ENCODE assay signal across 11 cellular contexts in genomic region chr2:96164459-96165184, GRCh38. TPM values are rescaled to one million over a fixed set of nuclear protein-coding genes. Genes with fewer than 3 reads are reported as not detected.
DNase-seq lines count a peak whose midpoint lies in the region; ATAC-seq and TF ChIP-seq lines count a peak whose summit lies in the region.
"Had no signal": no experiment of that assay in that cellular context is flagged by ENCODE, and none has a peak within 500 bp of the region (broad histone marks: within the 10 kb centered on the region; RNA-seq: fewer than 3 reads in every experiment).

No MANE protein-coding gene starts in this region.

- no peaks in the 10 kb centered on the region for H3K27me3 Mint-ChIP-seq in activated CD8-positive, alpha-beta T cell treated with anti-CD3 and anti-CD28 coated beads, Interleukin-2, amount 10 ng/mL, durations not matched to agents 7 days and 5 days (ENCODE audit: low read depth)

- no peaks in the 10 kb centered on the region for H3K9me3 ChIP-seq in ovary
- H3K9me3 ChIP-seq: body of pancreas had no signal

- H3K4me1 Mint-ChIP-seq in activated CD8-positive, alpha-beta T cell treated with anti-CD3 and anti-CD28 coated beads, Interleukin-2, amount 10 ng/mL, durations not matched to agents 7 days and 5 days (ENCODE audit: low read depth), result peaks cover 44% of the 10 kb centered on the region

- H3K36me3 Mint-ChIP-seq in activated CD8-positive, alpha-beta T cell treated with anti-CD3 and anti-CD28 coated beads, Interleukin-2, amount 10 ng/mL, durations not matched to agents 7 days and 5 days (ENCODE audit: low read depth), result peaks cover 2% of the 10 kb centered on the region

- TF ChIP-seq POLR2A in ovary (IDR thresholded peaks at IDR 0.05), result no peak

- no peaks in the 10 kb centered on the region for H3K36me3 ChIP-seq in ovary

- POLR2A ChIA-PET in activated CD8-positive, alpha-beta T cell treated with anti-CD3 and anti-CD28 coated beads, Interleukin-2, amount 10 ng/mL, durations not matched to agents 7 days and 5 days (lab: Charles Lee), result interaction anchor here (0.9 to 9.1 kb wide), 9 partner anchors 9 to 157 kb away, joined by 3 to 193 read pairs (median 4); partner anchors contain the start of genes CIAO1, DUSP2, STARD7 and TMEM127

- no peak for TF ChIP-seq EP300 in ovary (IDR thresholded peaks at IDR 0.05)

- peak; percentile 43 for DNase-seq in stimulated activated CD4-positive, alpha-beta T cell treated with anti-CD3 and anti-CD28 coated beads, Interleukin-12 subunit alpha, Interleukin-12 subunit beta, amount 100 ng/mL, for 4 hours
- no peak for DNase-seq in stimulated activated CD4-positive, alpha-beta T cell treated with anti-CD3 and anti-CD28 coated beads, Interleukin-2, amount 100 ng/mL, for 48 hours
- DNase-seq in activated CD8-positive, alpha-beta T cell treated with anti-CD3 and anti-CD28 coated beads, Interleukin-2, amount 10 ng/mL, durations not matched to agents 7 days and 5 days, result peak; percentile 86
- DNase-seq in left kidney (ENCODE audit: low read depth, low spot score) (peak; percentile 47), SKM-1 (lab: John Stamatoyannopoulos, UW; ENCODE audit: unreplicated experiment) (no peak), ovary (no peak), NCI-H1436 (lab: John Stamatoyannopoulos, UW) (no peak)

- no peak for TF ChIP-seq CTCF in ovary (IDR thresholded peaks at IDR 0.05)

- peak; percentile 59 for ATAC-seq in HG03159 (IDR thresholded peaks at IDR 0.05; ENCODE audit: unreplicated experiment)
- ATAC-seq in activated CD8-positive, alpha-beta T cell treated with anti-CD3 and anti-CD28 coated beads, Interleukin-2, amount 10 ng/mL, durations not matched to agents 7 days and 5 days, result peak; percentile 85
- ATAC-seq: body of pancreas had no signal

- WGBS in ovary, 3 donors, result 81 to 88% (median 86%) methylated on average over 16 to 18 of the region's 18 CpGs

- H3K4me1 ChIP-seq in ovary (ENCODE audit: insufficient read depth), result no peaks in the 10 kb centered on the region
- H3K4me1 ChIP-seq: body of pancreas had no signal

- no peaks in the 10 kb centered on the region for H3K9me3 Mint-ChIP-seq in activated CD8-positive, alpha-beta T cell treated with anti-CD3 and anti-CD28 coated beads, Interleukin-2, amount 10 ng/mL, durations not matched to agents 7 days and 5 days (ENCODE audit: insufficient read depth)

- intact Hi-C loops in ovary (cut with DNase I), result no loop called here

- no peaks in the 10 kb centered on the region for H3K27me3 ChIP-seq in ovary
- H3K27me3 ChIP-seq: body of pancreas had no signal

- no peak overlapping the region for H3K4me3 ChIP-seq in ovary
- H3K4me3 ChIP-seq: body of pancreas had no signal

- CTCF ChIA-PET in activated CD8-positive, alpha-beta T cell treated with anti-CD3 and anti-CD28 coated beads, Interleukin-2, amount 10 ng/mL, durations not matched to agents 7 days and 5 days (lab: Charles Lee), result interaction anchor here (1.1 to 3.1 kb wide), 9 partner anchors 10 to 172 kb away, joined by 3 to 49 read pairs (median 6); partner anchors contain the start of gene ASTL

- peak overlapping the region; percentile 99 for H3K27ac Mint-ChIP-seq in activated CD8-positive, alpha-beta T cell treated with anti-CD3 and anti-CD28 coated beads, Interleukin-2, amount 10 ng/mL, durations not matched to agents 7 days and 5 days

- no peak overlapping the region for H3K27ac ChIP-seq in ovary
- H3K27ac ChIP-seq: body of pancreas, C4-2B had no signal

- peak overlapping the region; percentile 60 for H3K4me3 Mint-ChIP-seq in activated CD8-positive, alpha-beta T cell treated with anti-CD3 and anti-CD28 coated beads, Interleukin-2, amount 10 ng/mL, durations not matched to agents 7 days and 5 days

RNA-seq across cellular contexts. Expression of gene DUSP2, which starts 19.4 kb away (rescaled TPM):
- 10 to 100 TPM; 20.3 to 21.2 TPM for total RNA-seq in activated CD8-positive, alpha-beta T cell treated with anti-CD3 and anti-CD28 coated beads, Interleukin-2, amount 10 ng/mL, durations not matched to agents 7 days and 5 days
- total RNA-seq in ovary, result 100 to 1,000 TPM in 1 of 7 donors, 10 to 100 TPM in 2, 1 to 10 TPM in 4; 1.4 to 111 (median 3.6) TPM
- polyA plus RNA-seq in ovary, result 1 to 10 TPM in 1 of 2 donors, under 1 TPM in 1; 0.52 to 2.0 TPM

RNA-seq across cellular contexts. Expression of gene ASTL, which starts 26.3 kb away (rescaled TPM):
- total RNA-seq in activated CD8-positive, alpha-beta T cell treated with anti-CD3 and anti-CD28 coated beads, Interleukin-2, amount 10 ng/mL, durations not matched to agents 7 days and 5 days, result under 1 TPM in 1 of 2 experiments, not detected in 1; 0.34 TPM
- total RNA-seq in ovary, result 1 to 10 TPM in 1 of 7 donors, under 1 TPM in 3, not detected in 3; 0.15 to 1.7 (median 0.56) TPM
- polyA plus RNA-seq in ovary, result under 1 TPM in 1 of 2 donors, not detected in 1; 0.67 TPM
- total RNA-seq: body of pancreas, renal cortical epithelial cell had no signal

RNA-seq across cellular contexts. Expression of gene STARD7, which starts 44.0 kb away (rescaled TPM):
- total RNA-seq in activated CD8-positive, alpha-beta T cell treated with anti-CD3 and anti-CD28 coated beads, Interleukin-2, amount 10 ng/mL, durations not matched to agents 7 days and 5 days, result 100 to 1,000 TPM; 139 to 143 TPM
- 10 to 100 TPM; 40.3 to 90.9 (median 80.4) TPM for total RNA-seq in ovary
- polyA plus RNA-seq in ovary, result 10 to 100 TPM; 32.7 to 73.8 TPM

RNA-seq across cellular contexts. Expression of gene ADRA2B, which starts 48.3 kb away (rescaled TPM):
- under 1 TPM in 1 of 2 experiments, not detected in 1; 0.08 TPM for total RNA-seq in activated CD8-positive, alpha-beta T cell treated with anti-CD3 and anti-CD28 coated beads, Interleukin-2, amount 10 ng/mL, durations not matched to agents 7 days and 5 days
- total RNA-seq in ovary, result 1 to 10 TPM in 4 of 7 donors, under 1 TPM in 3; 0.48 to 1.6 (median 1.0) TPM
- 1 to 10 TPM in 1 of 2 donors, under 1 TPM in 1; 0.90 to 1.8 TPM for polyA plus RNA-seq in ovary
- total RNA-seq: renal cortical epithelial cell had no signal

Comparison
In these comparisons a context has a peak if more than half of its experiments do, and no peak if none do; other contexts are left out.
1. DNase-seq: peak in stimulated activated CD4-positive, alpha-beta T cell treated with anti-CD3 and anti-CD28 coated beads, Interleukin-12 subunit alpha, Interleukin-12 subunit beta, amount 100 ng/mL, for 4 hours (single experiment), activated CD8-positive, alpha-beta T cell treated with anti-CD3 and anti-CD28 coated beads, Interleukin-2, amount 10 ng/mL, durations not matched to agents 7 days and 5 days (single experiment) and left kidney (single experiment); none in stimulated activated CD4-positive, alpha-beta T cell treated with anti-CD3 and anti-CD28 coated beads, Interleukin-2, amount 100 ng/mL, for 48 hours (0 of 2), SKM-1 (single experiment), ovary (0 of 5) and NCI-H1436 (single experiment).